Comparison of ENCODE assay signal across 15 cellular contexts in the genomic region with DNA sequence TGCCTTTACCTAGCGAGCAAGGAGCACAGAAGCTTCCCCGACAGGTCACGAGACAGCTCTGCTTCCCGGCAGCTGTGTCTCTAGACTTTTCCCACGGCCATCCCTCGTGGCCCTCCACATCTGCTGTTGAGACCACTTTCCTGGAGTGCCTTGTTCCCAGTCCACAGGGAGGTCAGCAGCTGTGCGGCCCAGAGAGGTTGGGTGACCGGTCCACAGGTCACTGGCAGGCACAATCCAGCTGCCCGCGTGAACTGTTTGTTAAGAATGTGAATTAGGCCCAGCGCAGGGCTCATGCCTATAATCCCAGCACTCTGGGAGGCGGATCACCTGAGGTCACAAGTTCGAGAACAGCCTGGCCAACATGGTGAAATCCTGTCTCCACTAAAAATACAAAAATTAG.
DNase-seq lines count a peak whose midpoint lies in the region; ATAC-seq and TF ChIP-seq lines count a peak whose summit lies in the region.
"Had no signal": no experiment of that assay in that cellular context is flagged by ENCODE, and none has a peak within 500 bp of the region (broad histone marks: within the 10 kb centered on the region; RNA-seq: fewer than 3 reads in every experiment).

No MANE protein-coding gene starts in this region.

- dilution Hi-C loops in IMR-90 (cut with HindIII; ENCODE audit: low sequenced_read_pairs, unreplicated experiment), result no loop called here

- no TSS peak for BruUV-seq in IMR-90 (replicated peaks; lab: Mats Ljungman, UMichigan)

- in situ Hi-C loops in IMR-90 (cut with MboI; ENCODE audit: low sequenced_read_pairs), result no loop called here

- H4K91ac ChIP-seq in IMR-90 (ENCODE audit: insufficient read depth, low read depth, low read length), result no peak overlapping the region

- no peak for TF ChIP-seq POLR2A in IMR-90 (IDR thresholded peaks at IDR 0.05; ENCODE audit: low read depth, low read length)
- TF ChIP-seq POLR2A in adrenal gland (IDR thresholded peaks at IDR 0.05), result no peak
- no peak for TF ChIP-seq POLR2A in testis (IDR thresholded peaks at IDR 0.05)

- no peak overlapping the region for H3K23ac ChIP-seq in IMR-90 (ENCODE audit: low read depth, low read length)

- H4K5ac ChIP-seq in IMR-90 (ENCODE audit: low read depth, low read length), result no peak overlapping the region

- no peak overlapping the region for H2BK120ac ChIP-seq in IMR-90 (ENCODE audit: low read depth, low read length)

- POLR2A ChIA-PET in IMR-90 (lab: Charles Lee; ENCODE audit: unreplicated experiment), result no interaction called here

- H3K27me3 ChIP-seq in IMR-90 (ENCODE audit: control insufficient read depth, insufficient read depth, low read length) (no peaks in the 10 kb centered on the region), adrenal gland (no peaks in the 10 kb centered on the region), osteoblast (ENCODE audit: insufficient read depth, low read length) (no peaks in the 10 kb centered on the region), testis (no peaks in the 10 kb centered on the region)
- H3K27me3 ChIP-seq: BLaER1 treated with 17β-estradiol and CSF1 and Interleukin-3, amounts not matched to agents 10 nM and 100 nM had no signal

- no peaks in the 10 kb centered on the region for H3K79me1 ChIP-seq in IMR-90 (ENCODE audit: low read depth in 1 of 2, low read length in 2 of 2)

- CTCF ChIA-PET in IMR-90 (lab: Yijun Ruan, JAX), result no interaction called here

- no peaks in the 10 kb centered on the region for H3K79me2 ChIP-seq in osteoblast (ENCODE audit: insufficient read depth, low read length)

- no peak overlapping the region for H2BK5ac ChIP-seq in IMR-90 (ENCODE audit: low read depth, low read length, poor library complexity, severe bottlenecking)

- 96% methylated on average over 8 of the region's 13 CpGs; no CpG with 5 or more reads in 1 of the 2 experiments for WGBS in IMR-90 (ENCODE audit: extremely low coverage in 2 of 2, insufficient read length in 1 of 2), 2 experiments
- 75 to 94% (median 91%) methylated on average over 6 to 13 of the region's 13 CpGs for WGBS in adrenal gland, 4 donors
- 89 to 96% methylated on average over 11 to 13 of the region's 13 CpGs for WGBS in testis, 2 donors

- H4K8ac ChIP-seq in IMR-90 (ENCODE audit: low read depth in 2 of 2, low read length in 2 of 2), result no peak overlapping the region

- no peak overlapping the region for H3K14ac ChIP-seq in IMR-90 (replicated peaks; ENCODE audit: low read depth, low read length)

- H2AK9ac ChIP-seq in IMR-90 (replicated peaks; ENCODE audit: low read depth, low read length, poor library complexity), result peak overlapping the region; percentile 19

- ATAC-seq in IMR-90 (ENCODE audit: low read depth) (no peak), left lobe of liver (peak; percentile 76)
- ATAC-seq: CD8-positive, alpha-beta T cell; GM12878; HCT116 had no signal

- no peak overlapping the region for H3K56ac ChIP-seq in IMR-90 (ENCODE audit: extremely low read depth, insufficient read depth, low read length)

- H3K4me3 ChIP-seq in IMR-90 (ENCODE audit: insufficient read depth, low read depth, low read length) (no peak overlapping the region), adrenal gland (no peak overlapping the region), osteoblast (ENCODE audit: insufficient read depth, low read length) (no peak overlapping the region), testis (no peak overlapping the region)
- H3K4me3 ChIP-seq: BLaER1 treated with 17β-estradiol and CSF1 and Interleukin-3, amounts not matched to agents 10 nM and 100 nM; GM12878 had no signal

- no peak overlapping the region for H3K9ac ChIP-seq in IMR-90 (ENCODE audit: low read depth, low read length)
- H3K9ac ChIP-seq: BLaER1 treated with 17β-estradiol and CSF1 and Interleukin-3, amounts not matched to agents 10 nM and 100 nM had no signal

- H3K4ac ChIP-seq in IMR-90 (ENCODE audit: low read depth, low read length), result no peak overlapping the region

- no peak for TF ChIP-seq RAD21 in IMR-90 (IDR thresholded peaks at IDR 0.05; ENCODE audit: low read length)

- H3K36me3 ChIP-seq in IMR-90 (ENCODE audit: control insufficient read depth, insufficient read depth, low read length) (no peaks in the 10 kb centered on the region; the same call in 1 of the 2 replicates), adrenal gland (replicated peaks in 1 of 2) (peaks cover 0 to 54% of the 10 kb centered on the region in 2 donors), osteoblast (ENCODE audit: insufficient read depth, low read length) (no peaks in the 10 kb centered on the region), testis (ENCODE audit: low read depth, missing control alignments) (no peaks in the 10 kb centered on the region)

- peak overlapping the region; percentile 63 for H2AFZ ChIP-seq in IMR-90 (replicated peaks; ENCODE audit: low read length, poor library complexity)
- no peak overlapping the region for H2AFZ ChIP-seq in osteoblast (ENCODE audit: low read length)

- H3K9me3 ChIP-seq in IMR-90 (ENCODE audit: control insufficient read depth, insufficient read depth, low read length), result no peaks in the 10 kb centered on the region
- no peaks in the 10 kb centered on the region for H3K9me3 ChIP-seq in adrenal gland (replicated peaks in 1 of 3)
- no peaks in the 10 kb centered on the region for H3K9me3 ChIP-seq in osteoblast (ENCODE audit: low read depth, low read length)
- no peaks in the 10 kb centered on the region for H3K9me3 ChIP-seq in testis
- H3K9me3 ChIP-seq: BLaER1 treated with 17β-estradiol and CSF1 and Interleukin-3, amounts not matched to agents 10 nM and 100 nM had no signal

- no peak for TF ChIP-seq CTCF in IMR-90 (conservative IDR thresholded peaks at IDR 0.05; ENCODE audit: low read depth, low read length)
- TF ChIP-seq CTCF in adrenal gland (IDR thresholded peaks at IDR 0.05), result no peak
- no peak for TF ChIP-seq CTCF in osteoblast (IDR thresholded peaks at IDR 0.05; ENCODE audit: extremely low read depth, low read depth, low read length)
- TF ChIP-seq CTCF in testis (IDR thresholded peaks at IDR 0.05), result no peak

- intact Hi-C loops in IMR-90 (cut with micrococcal nuclease) (no loop called here), adrenal gland (cut with DNase I) (no loop called here), testis (cut with DNase I; ENCODE audit: low total_unique reads) (no loop called here)

- no peak for DNase-seq in IMR-90
- DNase-seq in adrenal gland, result no peak
- no peak for DNase-seq in left lobe of liver (ENCODE audit: low spot score)
- peak; percentile 51 for DNase-seq in osteoblast (ENCODE audit: insufficient read length, low spot score, missing footprints)
- no peak for DNase-seq in NCI-H2171 (lab: John Stamatoyannopoulos, UW)
- DNase-seq in testis, result no peak
- DNase-seq in NCI-H2029 treated with DMSO at 0.1 percent for 48 hours (lab: John Stamatoyannopoulos, UW), result no peak
- DNase-seq: Calu3; CD8-positive, alpha-beta T cell; DMS79 treated with DMSO at 0.1 percent for 48 hours; GOT3; HFFc6 had no signal

- no peak overlapping the region for H2BK20ac ChIP-seq in IMR-90 (ENCODE audit: low read depth, low read length)

- H2AK5ac ChIP-seq in IMR-90 (ENCODE audit: low read depth, low read length), result no peak overlapping the region; the same call in 1 of the 2 replicates

- peaks cover 2% of the 10 kb centered on the region; the same call in 1 of the 2 replicates for H3K4me1 ChIP-seq in IMR-90 (ENCODE audit: control insufficient read depth, insufficient read depth, low read length)
- peaks cover 20 to 40% of the 10 kb centered on the region in 2 donors for H3K4me1 ChIP-seq in adrenal gland (replicated peaks in 1 of 2)
- H3K4me1 ChIP-seq in osteoblast (ENCODE audit: insufficient read depth, low read length), result no peaks in the 10 kb centered on the region
- H3K4me1 ChIP-seq in testis, result no peaks in the 10 kb centered on the region

- no peaks in the 10 kb centered on the region for H4K20me1 ChIP-seq in IMR-90 (ENCODE audit: insufficient read depth, low read length)
- no peaks in the 10 kb centered on the region for H4K20me1 ChIP-seq in osteoblast (ENCODE audit: insufficient read depth, low read length)

- H3K9me1 ChIP-seq in IMR-90 (ENCODE audit: insufficient read depth, low read length), result 0 out of 2 replicates have a peak, but pooled peaks cover under 1% of the 10 kb centered on the region

- no peak overlapping the region for H3K18ac ChIP-seq in IMR-90 (ENCODE audit: low read depth, low read length)

- no peak overlapping the region for H2BK15ac ChIP-seq in IMR-90 (ENCODE audit: low read depth, low read length)

- H3K4me2 ChIP-seq in IMR-90 (ENCODE audit: low read depth, low read length), result no peak overlapping the region
- H3K4me2 ChIP-seq in osteoblast (ENCODE audit: insufficient read depth, low read length), result no peak overlapping the region
- H3K4me2 ChIP-seq: BLaER1 treated with 17β-estradiol and CSF1 and Interleukin-3, amounts not matched to agents 10 nM and 100 nM had no signal

- H3K27ac ChIP-seq in IMR-90 (ENCODE audit: insufficient read depth, low read length), result no peak overlapping the region
- peak overlapping the region in 4 of 5 donors; percentile 62 to 94 (median 86) for H3K27ac ChIP-seq in adrenal gland
- no peak overlapping the region for H3K27ac ChIP-seq in osteoblast (ENCODE audit: low read depth, low read length)
- no peak overlapping the region for H3K27ac ChIP-seq in testis
- H3K27ac ChIP-seq: BLaER1 treated with 17β-estradiol and CSF1 and Interleukin-3, amounts not matched to agents 10 nM and 100 nM had no signal

TF ChIP-seq in IMR-90, 13 proteins besides CTCF, POLR2A, EP300 and RAD21:
- TF ChIP-seq, protein P1, sequence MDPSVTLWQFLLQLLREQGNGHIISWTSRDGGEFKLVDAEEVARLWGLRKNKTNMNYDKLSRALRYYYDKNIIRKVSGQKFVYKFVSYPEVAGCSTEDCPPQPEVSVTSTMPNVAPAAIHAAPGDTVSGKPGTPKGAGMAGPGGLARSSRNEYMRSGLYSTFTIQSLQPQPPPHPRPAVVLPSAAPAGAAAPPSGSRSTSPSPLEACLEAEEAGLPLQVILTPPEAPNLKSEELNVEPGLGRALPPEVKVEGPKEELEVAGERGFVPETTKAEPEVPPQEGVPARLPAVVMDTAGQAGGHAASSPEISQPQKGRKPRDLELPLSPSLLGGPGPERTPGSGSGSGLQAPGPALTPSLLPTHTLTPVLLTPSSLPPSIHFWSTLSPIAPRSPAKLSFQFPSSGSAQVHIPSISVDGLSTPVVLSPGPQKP (IDR thresholded peaks at IDR 0.05; ENCODE audit: borderline replicate concordance, low read depth, low read length), result no peak
- TF ChIP-seq FOS (IDR thresholded peaks at IDR 0.05; ENCODE audit: low read depth, low read length), result no peak
- no peak for TF ChIP-seq NFE2L2 (IDR thresholded peaks at IDR 0.05; ENCODE audit: low read depth, low read length)
- no peak for TF ChIP-seq MXI1 (IDR thresholded peaks at IDR 0.05; ENCODE audit: borderline replicate concordance, low read depth, low read length)
- no peak for TF ChIP-seq CEBPB (IDR thresholded peaks at IDR 0.05; ENCODE audit: low read depth, low read length)
- no peak for TF ChIP-seq SMC3 (IDR thresholded peaks at IDR 0.05; ENCODE audit: low read depth, low read length)
- TF ChIP-seq BHLHE40 (IDR thresholded peaks at IDR 0.05; ENCODE audit: low read depth, low read length), result no peak
- no peak for TF ChIP-seq RFX5 (IDR thresholded peaks at IDR 0.05; ENCODE audit: low read depth, low read length)

Comparison
In these comparisons a context has a peak if more than half of its experiments do, and no peak if none do; other contexts are left out.
1. H3K27ac ChIP-seq: peak in adrenal gland (4 of 5); none in IMR-90 (single experiment), osteoblast (single experiment) and testis (0 of 2).